In genomic region chr13:66845393-66845792, GRCh38 we compare ENCODE assay signal across 1 cellular context.
TF ChIP-seq lines count a peak whose summit lies in the region.

No MANE protein-coding gene starts in this region.

TF ChIP-seq in GM23338, 12 proteins besides CTCF, POLR2A, EP300 and RAD21 (continued from another document):
- TF ChIP-seq ZNF462 (CRISPR knock-in tag; IDR thresholded peaks at IDR 0.05), result no peak
- no peak for TF ChIP-seq ZNF331 (CRISPR knock-in tag; IDR thresholded peaks at IDR 0.05; ENCODE audit: low read depth)
- no peak for TF ChIP-seq STAT1 (IDR thresholded peaks at IDR 0.05; ENCODE audit: unreplicated experiment)
- TF ChIP-seq REST (IDR thresholded peaks at IDR 0.05; ENCODE audit: unreplicated experiment), result no peak
